15 cellular contexts compared by ENCODE assay signal in genomic region chr2:222364280-222364895, GRCh38. TPM values are rescaled to one million over a fixed set of nuclear protein-coding genes. Genes with fewer than 3 reads are reported as not detected.
DNase-seq lines count a peak whose midpoint lies in the region; ATAC-seq, FAIRE-seq and TF ChIP-seq lines count a peak whose summit lies in the region.
"Had no signal": no experiment of that assay in that cellular context is flagged by ENCODE, and none has a peak within 500 bp of the region (broad histone marks: within the 10 kb centered on the region; RNA-seq: fewer than 3 reads in every experiment).

No MANE protein-coding gene starts in this region.

- H2AFZ ChIP-seq in K562 (ENCODE audit: low read depth, low read length): no peak overlapping the region
- H2AFZ ChIP-seq: hepatocyte had no signal

- intact Hi-C loops in K562 (cut with micrococcal nuclease) (no loop called here), psoas muscle (cut with DNase I) (no loop called here)

- in situ Hi-C loops in K562 (cut with MboI) (no loop called here), HAP-1 (cut with MboI; ENCODE audit: low sequenced_read_pairs) (no loop called here)

- no peaks in the 10 kb centered on the region for H3K36me3 ChIP-seq in K562 (ENCODE audit: control insufficient read depth, insufficient read depth, low read length)
- no peaks in the 10 kb centered on the region for H3K36me3 ChIP-seq in HAP-1 (replicated peaks)
- no peaks in the 10 kb centered on the region for H3K36me3 ChIP-seq in psoas muscle (ENCODE audit: insufficient read depth in 1 of 2, low read depth in 1 of 2)
- no peaks in the 10 kb centered on the region for H3K36me3 ChIP-seq in SJCRH30
- H3K36me3 ChIP-seq: lower lobe of right lung, ovary, transverse colon had no signal

- peak; percentile 53 for FAIRE-seq in GM19239 (lab: Jason Lieb, UNC)
- FAIRE-seq in K562 (lab: Jason Lieb, UNC): no peak

- H3K4me2 ChIP-seq in K562 (ENCODE audit: insufficient read depth, low read length): no peak overlapping the region
- H3K4me2 ChIP-seq: hepatocyte had no signal

- TF ChIP-seq CTCF in K562 (IDR thresholded peaks at IDR 0.05 in 2 of 3, conservative IDR thresholded peaks at IDR 0.05 in 1 of 3; ENCODE audit: insufficient read depth in 2 of 3, low read depth in 1 of 3, low read length in 3 of 3) (no peak), psoas muscle (IDR thresholded peaks at IDR 0.05) (no peak)

- POLR2A ChIA-PET in K562 (lab: Yijun Ruan, JAX): no interaction called here

- H3K4me1 ChIP-seq in K562 (replicated peaks in 1 of 2; ENCODE audit: control insufficient read depth in 2 of 2, insufficient read depth in 2 of 2, low read length in 2 of 2): no peaks in the 10 kb centered on the region
- no peaks in the 10 kb centered on the region for H3K4me1 ChIP-seq in HAP-1
- no peaks in the 10 kb centered on the region for H3K4me1 ChIP-seq in psoas muscle
- H3K4me1 ChIP-seq in SJCRH30: peaks cover 18% of the 10 kb centered on the region
- H3K4me1 ChIP-seq: lower lobe of right lung had no signal

- no peak overlapping the region for H3K4me3 ChIP-seq in K562
- no peak overlapping the region for H3K4me3 ChIP-seq in HAP-1
- no peak overlapping the region for H3K4me3 ChIP-seq in psoas muscle
- no peak overlapping the region for H3K4me3 ChIP-seq in SJCRH30
- H3K4me3 ChIP-seq: hepatocyte, lower lobe of right lung, ovary, transverse colon had no signal

- CTCF ChIA-PET in K562 (lab: Yijun Ruan, JAX; ENCODE audit: low intra/inter-chr PET ratio): no interaction called here

- no peak for TF ChIP-seq RAD21 in K562 (CRISPR knock-in tag; conservative IDR thresholded peaks at IDR 0.05 in 1 of 2, IDR thresholded peaks at IDR 0.05 in 1 of 2)

- TF ChIP-seq EP300 in K562 (IDR thresholded peaks at IDR 0.05; ENCODE audit: low read length): no peak

- H3K27ac ChIP-seq in K562 (ENCODE audit: extremely low read depth, low read depth, low read length) (no peak overlapping the region), psoas muscle (no peak overlapping the region), SJCRH30 (no peak overlapping the region)
- H3K27ac ChIP-seq: hepatocyte, lower lobe of right lung, ovary, transverse colon had no signal

- no peaks in the 10 kb centered on the region for H3K27me3 ChIP-seq in K562 (ENCODE audit: control insufficient read depth in 2 of 2, insufficient read depth in 2 of 2, low read length in 2 of 2)
- H3K27me3 ChIP-seq in HAP-1 (ENCODE audit: low read depth): no peaks in the 10 kb centered on the region
- H3K27me3 ChIP-seq in psoas muscle (ENCODE audit: insufficient read depth in 3 of 3, low read length in 2 of 3): no peaks in the 10 kb centered on the region
- H3K27me3 ChIP-seq in SJCRH30: no peaks in the 10 kb centered on the region
- H3K27me3 ChIP-seq: hepatocyte, ovary, transverse colon had no signal

- TF ChIP-seq POLR2A in K562 (conservative IDR thresholded peaks at IDR 0.05): no peak

- no peak overlapping the region for H3K9ac ChIP-seq in K562 (ENCODE audit: insufficient read depth in 1 of 2, low read depth in 2 of 2, low read length in 2 of 2)

- H3K9me1 ChIP-seq in K562 (ENCODE audit: control insufficient read depth, insufficient read depth, low read length): no peaks in the 10 kb centered on the region

- ATAC-seq in K562 (no peak), psoas muscle (no peak)
- ATAC-seq: lower lobe of right lung had no signal

- no peaks in the 10 kb centered on the region for H4K20me1 ChIP-seq in K562 (replicated peaks; ENCODE audit: control insufficient read depth, insufficient read depth, low read length)

- DNase-seq in GM19239 (ENCODE audit: insufficient read length, low spot score) (no peak), MV-4-11 (lab: John Stamatoyannopoulos, UW) (peak; percentile 60), K562 (ENCODE audit: extremely low read depth in 1 of 4, low spot score in 3 of 4) (no peak), lung microvascular endothelial cell (ENCODE audit: low read depth in 2 of 2) (peak; percentile 83 to 93), HAP-1 (ENCODE audit: low spot score in 2 of 2) (no peak), psoas muscle (no peak), hypothalamus (lab: John Stamatoyannopoulos, UW) (no peak), SJCRH30 (no peak)
- DNase-seq: CD8-positive, alpha-beta memory T cell; lower lobe of right lung; NCI-H510A treated with DMSO at 0.1 percent for 48 hours; ovary; Right ventricle myocardium superior; transverse colon had no signal

- no peaks in the 10 kb centered on the region for H3K79me2 ChIP-seq in K562 (ENCODE audit: control insufficient read depth, insufficient read depth, low read length)
- H3K79me2 ChIP-seq: hepatocyte had no signal

- no peaks in the 10 kb centered on the region for H3K9me3 ChIP-seq in K562 (replicated peaks; ENCODE audit: control insufficient read depth, insufficient read depth, low read depth, low read length)
- H3K9me3 ChIP-seq in HAP-1: no peaks in the 10 kb centered on the region
- no peaks in the 10 kb centered on the region for H3K9me3 ChIP-seq in psoas muscle
- H3K9me3 ChIP-seq in SJCRH30 (replicated peaks): peaks cover 17% of the 10 kb centered on the region
- H3K9me3 ChIP-seq: lower lobe of right lung, ovary, transverse colon had no signal

- 3% methylated on average over 3 of the region's 3 CpGs for WGBS in K562 (ENCODE audit: insufficient coverage, low coverage, missing lambda C conversion rate)
- 61 to 64% (median 61%) methylated on average over 3 of the region's 3 CpGs for WGBS in psoas muscle, 3 donors

- BruUV-seq in K562 (replicated peaks; lab: Mats Ljungman, UMichigan): no TSS peak

TF ChIP-seq in K562, 482 proteins besides CTCF, POLR2A, EP300 and RAD21:
- no peak for TF ChIP-seq NUFIP1 (IDR thresholded peaks at IDR 0.05; ENCODE audit: partially characterized antibody)
- TF ChIP-seq, protein P1, sequence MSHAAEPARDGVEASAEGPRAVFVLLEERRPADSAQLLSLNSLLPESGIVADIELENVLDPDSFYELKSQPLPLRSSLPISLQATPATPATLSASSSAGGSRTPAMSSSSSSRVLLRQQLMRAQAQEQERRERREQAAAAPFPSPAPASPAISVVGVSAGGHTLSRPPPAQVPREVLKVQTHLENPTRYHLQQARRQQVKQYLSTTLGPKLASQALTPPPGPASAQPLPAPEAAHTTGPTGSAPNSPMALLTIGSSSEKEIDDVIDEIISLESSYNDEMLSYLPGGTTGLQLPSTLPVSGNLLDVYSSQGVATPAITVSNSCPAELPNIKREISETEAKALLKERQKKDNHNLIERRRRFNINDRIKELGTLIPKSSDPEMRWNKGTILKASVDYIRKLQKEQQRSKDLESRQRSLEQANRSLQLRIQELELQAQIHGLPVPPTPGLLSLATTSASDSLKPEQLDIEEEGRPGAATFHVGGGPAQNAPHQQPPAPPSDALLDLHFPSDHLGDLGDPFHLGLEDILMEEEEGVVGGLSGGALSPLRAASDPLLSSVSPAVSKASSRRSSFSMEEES (CRISPR knock-in tag; IDR thresholded peaks at IDR 0.05): no peak
- no peak for TF ChIP-seq GTF2B (IDR thresholded peaks at IDR 0.05; ENCODE audit: extremely low read depth, insufficient read length)
- TF ChIP-seq MAFG (tag; conservative IDR thresholded peaks at IDR 0.05): 0 out of 2 replicates have a peak, but pooled peaks have one; percentile 20
- TF ChIP-seq CBFA2T3 (IDR thresholded peaks at IDR 0.05): no peak

RNA-seq across cellular contexts. Expression of gene SGPP2, which starts 60.0 kb away (rescaled TPM):
- total RNA-seq in K562 (2011; cell fraction: chromatin; rRNA removed; ENCODE audit: low replicate concordance): not detected in 2 replicates
- total RNA-seq in K562 (2011; cell fraction: nucleolus; rRNA removed): not detected in 2 replicates
- not detected in 2 replicates for total RNA-seq in K562 (2011; cell fraction: nucleoplasm; rRNA removed)
- not detected in 2 replicates for total RNA-seq in K562 (2014; rRNA removed)
- total RNA-seq in K562 (2014; rRNA removed; fragmentation: Illumina TruSeq; extraction: Trizol): not detected in 2 replicates
- total RNA-seq in K562 (2015; rRNA removed; fragmentation: Illumina TruSeq; extraction: Trizol): not detected in 2 replicates
- 0.04 TPM in 2 replicates for total RNA-seq in K562 (2021)
- not detected in 2 replicates for polyA plus RNA-seq in K562 (2011; rRNA removed)
- polyA plus RNA-seq in K562 (2011; cell fraction: cytosol; rRNA removed): not detected in 2 replicates
- not detected in 2 replicates for polyA plus RNA-seq in K562 (2011; cell fraction: nucleus; rRNA removed)
- polyA plus RNA-seq in K562 (2012): 0.29 and 0.32 TPM in 2 replicates
- not detected in 2 replicates for polyA plus RNA-seq in K562 (2014; fragmentation: Illumina TruSeq; extraction: Trizol)
- under 1 TPM in 1 of 2 experiments, not detected in 1; 0.01 TPM for polyA plus RNA-seq in K562 (2014; fragmentation: Nextera tagmentation; extraction: Ambion mirVana)
- not detected in 2 replicates for polyA plus RNA-seq in K562 (2014; rRNA removed)
- not detected in 2 replicates for polyA minus RNA-seq in K562 (2011; rRNA and poly(A)+ RNA removed)
- polyA minus RNA-seq in K562 (2011; cell fraction: cytosol; rRNA and poly(A)+ RNA removed): not detected in 2 replicates
- not detected in 2 replicates for polyA minus RNA-seq in K562 (2011; cell fraction: nucleus; rRNA and poly(A)+ RNA removed)
- total RNA-seq in lung microvascular endothelial cell: not detected in 2 replicates
- total RNA-seq in psoas muscle: under 1 TPM in 3 of 4 donors, not detected in 1; 0.06 to 0.29 (median 0.19) TPM
- under 1 TPM in 2 of 3 donors, not detected in 1; 0.06 to 0.10 TPM for polyA plus RNA-seq in psoas muscle
- not detected in 2 replicates for total RNA-seq in SJCRH30 (2014; rRNA removed; shearing (Covaris generic))

Comparison
In these comparisons a context has a peak if more than half of its experiments do, and no peak if none do; other contexts are left out.
1. DNase-seq: peak in MV-4-11 (single experiment) and lung microvascular endothelial cell (2 of 2); none in GM19239 (single experiment), K562 (0 of 4), HAP-1 (0 of 2), psoas muscle (0 of 2), hypothalamus (0 of 51) and SJCRH30 (0 of 2).